In the genomic region with DNA sequence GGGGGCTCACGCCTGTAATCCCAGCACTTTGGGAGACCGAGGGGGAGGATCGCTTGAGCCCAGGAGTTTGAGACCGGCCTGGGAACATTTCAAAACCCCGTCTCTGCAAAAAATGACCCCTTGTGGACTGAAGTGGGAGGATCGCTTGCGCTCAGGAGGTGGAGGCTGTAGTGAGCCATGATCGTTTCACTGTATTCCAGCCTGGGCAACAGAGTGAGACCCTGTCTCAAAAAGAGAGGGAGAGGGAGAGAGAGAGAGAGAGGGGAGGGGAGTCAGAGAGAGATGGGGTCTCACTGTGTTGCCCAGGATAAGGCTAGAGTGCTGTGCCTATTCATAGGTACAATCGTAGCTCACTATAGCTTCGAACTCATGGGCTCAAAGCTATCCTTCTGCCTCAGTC, we compare ENCODE assay signal across 19 cellular contexts.
"Had no signal": no experiment of that assay in that cellular context is flagged by ENCODE, and none has a peak within 500 bp of the region (broad histone marks: within the 10 kb centered on the region; RNA-seq: fewer than 3 reads in every experiment).

No MANE protein-coding gene starts in this region.

- H3K4me3 ChIP-seq: body of pancreas, dorsolateral prefrontal cortex, pancreas, right lobe of liver, thoracic aorta had no signal

- H3K27ac ChIP-seq: body of pancreas, dorsolateral prefrontal cortex, foreskin keratinocyte, neutrophil, pancreas, right lobe of liver, thoracic aorta had no signal

- H3K27me3 ChIP-seq: body of pancreas, dorsolateral prefrontal cortex, foreskin keratinocyte, pancreas, right lobe of liver had no signal

- H3K4me2 ChIP-seq: smooth muscle cell had no signal

- ATAC-seq: activated CD8-positive, alpha-beta T cell treated with anti-CD3 and anti-CD28 coated beads for 36 hours; activated T-helper 17 cell treated with anti-CD3 and anti-CD28 coated beads, Interleukin-2, amount 50 U/mL, for 72 hours; body of pancreas; foreskin keratinocyte; natural killer cell; pancreas; right lobe of liver had no signal

- DNase-seq: activated CD4-positive, alpha-beta T cell treated with anti-CD3 and anti-CD28 coated beads, Interleukin-2, amount 10 ng/mL, durations not matched to agents 24 days and 14 days; activated CD8-positive, alpha-beta T cell treated with anti-CD3 and anti-CD28 coated beads for 36 hours; activated naive CD4-positive, alpha-beta T cell; activated naive CD8-positive, alpha-beta T cell treated with anti-CD3 and anti-CD28 coated beads, Interleukin-2, amount 10 ng/mL, durations not matched to agents 7 days and 5 days; activated T-cell treated with anti-CD3 and anti-CD28 coated beads, Interleukin-2, amount 50 U/mL, for 1 hour; amygdala; body of pancreas; caudate nucleus; dorsolateral prefrontal cortex; foreskin keratinocyte; natural killer cell; pancreas; right lobe of liver; stimulated activated CD4-positive, alpha-beta T cell treated with anti-CD3 and anti-CD28 coated beads, Interleukin-4, amount 100 ng/mL, for 1 hour; T1000 had no signal

- H3K9me3 Mint-ChIP-seq: activated CD4-positive, alpha-beta T cell treated with anti-CD3 and anti-CD28 coated beads, Interleukin-2, amount 10 ng/mL, durations not matched to agents 24 days and 14 days; activated CD8-positive, alpha-beta T cell treated with anti-CD3 and anti-CD28 coated beads for 36 hours; activated naive CD8-positive, alpha-beta T cell treated with anti-CD3 and anti-CD28 coated beads, Interleukin-2, amount 10 ng/mL, durations not matched to agents 7 days and 5 days; activated T-helper 17 cell treated with anti-CD3 and anti-CD28 coated beads, Interleukin-2, amount 50 U/mL, for 72 hours; natural killer cell had no signal

- H3K36me3 Mint-ChIP-seq: activated naive CD8-positive, alpha-beta T cell treated with anti-CD3 and anti-CD28 coated beads, Interleukin-2, amount 10 ng/mL, durations not matched to agents 7 days and 5 days; natural killer cell had no signal

- H3K36me3 ChIP-seq: neutrophil, pancreas, right lobe of liver, thoracic aorta had no signal

- H3K27ac Mint-ChIP-seq: activated CD4-positive, alpha-beta T cell treated with anti-CD3 and anti-CD28 coated beads, Interleukin-2, amount 10 ng/mL, durations not matched to agents 24 days and 14 days; activated CD8-positive, alpha-beta T cell treated with anti-CD3 and anti-CD28 coated beads for 36 hours; activated naive CD8-positive, alpha-beta T cell treated with anti-CD3 and anti-CD28 coated beads, Interleukin-2, amount 10 ng/mL, durations not matched to agents 7 days and 5 days; activated T-helper 17 cell treated with anti-CD3 and anti-CD28 coated beads, Interleukin-2, amount 50 U/mL, for 72 hours; natural killer cell had no signal

- H3K4me3 Mint-ChIP-seq: activated CD4-positive, alpha-beta T cell treated with anti-CD3 and anti-CD28 coated beads, Interleukin-2, amount 10 ng/mL, durations not matched to agents 24 days and 14 days; activated CD8-positive, alpha-beta T cell treated with anti-CD3 and anti-CD28 coated beads for 36 hours; activated naive CD8-positive, alpha-beta T cell treated with anti-CD3 and anti-CD28 coated beads, Interleukin-2, amount 10 ng/mL, durations not matched to agents 7 days and 5 days; activated T-helper 17 cell treated with anti-CD3 and anti-CD28 coated beads, Interleukin-2, amount 50 U/mL, for 72 hours; natural killer cell had no signal

- H3K4me1 Mint-ChIP-seq: activated T-helper 17 cell treated with anti-CD3 and anti-CD28 coated beads, Interleukin-2, amount 50 U/mL, for 72 hours had no signal

- H3K9me3 ChIP-seq: body of pancreas, neutrophil, pancreas, right lobe of liver, thoracic aorta had no signal
